23 cellular contexts compared by ENCODE assay signal in genomic region chr12:109883429-109883828, GRCh38. TPM values are rescaled to one million over a fixed set of nuclear protein-coding genes. Genes with fewer than 3 reads are reported as not detected.
A peak's percentile ranks its signal among the peaks of the same experiment; 100 is the strongest.
DNase-seq lines count a peak whose midpoint lies in the region; ATAC-seq and TF ChIP-seq lines count a peak whose summit lies in the region.
"Had no signal": no experiment of that assay in that cellular context is flagged by ENCODE, and none has a peak within 500 bp of the region (broad histone marks: within the 10 kb centered on the region; RNA-seq: fewer than 3 reads in every experiment).

No MANE protein-coding gene starts in this region.

- H3K9me3 Mint-ChIP-seq in stimulated activated naive B cell treated with anti-CD40 and anti-IgM and Interleukin-4, amounts not matched to agents 10 μg/mL and 1 μg/mL and 100 μg/mL, for 72 hours: no peaks in the 10 kb centered on the region

- CTCF ChIA-PET in SK-N-SH (lab: Yijun Ruan, JAX) (no interaction called here), RWPE1 (lab: Yijun Ruan, JAX) (interaction anchor here (0.6 to 1.2 kb wide), 2 partner anchors 30 to 45 kb away, joined by 3 to 5 read pairs; no protein-coding TSS in a partner anchor)

- no peaks in the 10 kb centered on the region for H3K9me2 ChIP-seq in SK-N-SH

- H3K4me1 ChIP-seq in SK-N-SH (ENCODE audit: control insufficient read depth in 1 of 2, insufficient read depth in 2 of 2, low read depth in 1 of 2, low read length in 1 of 2) (peaks cover 7 to 13% of the 10 kb centered on the region in 2 experiments; a peak in 2 of 4 replicates), esophagus (ENCODE audit: control insufficient read depth in 2 of 2, insufficient read depth in 2 of 2, low read length in 1 of 2) (peaks cover 0 to 5% of the 10 kb centered on the region in 2 donors), colonic mucosa (no peaks in the 10 kb centered on the region), heart left ventricle (peaks cover 0 to 33% (median 12%) of the 10 kb centered on the region in 12 donors)

- no peak overlapping the region for H3K4me3 ChIP-seq in SK-N-SH (ENCODE audit: low read depth in 2 of 2, low read length in 1 of 2)
- H3K4me3 ChIP-seq in esophagus (ENCODE audit: low read depth in 1 of 2, low read length in 2 of 2): no peak overlapping the region
- no peak overlapping the region for H3K4me3 ChIP-seq in colonic mucosa
- no peak overlapping the region for H3K4me3 ChIP-seq in heart left ventricle
- H3K4me3 ChIP-seq: GM23248, HAP-1 had no signal

- DNase-seq in SK-N-SH (peak; percentile 4), RWPE1 (ENCODE audit: low spot score) (peak; percentile 28), colonic mucosa (no peak), heart left ventricle (no peak)
- no peak for DNase-seq in stimulated activated naive B cell treated with anti-CD40 and anti-IgM and Interleukin-4, amounts not matched to agents 10 μg/mL and 1 μg/mL and 100 μg/mL, for 72 hours
- DNase-seq: COR-L47; DMS 273 treated with DMSO at 0.1 percent for 48 hours; DND-41; GM23248; Kasumi-1; NCI-H1092 treated with DMSO at 0.1 percent for 48 hours; NCI-H2081 treated with DMSO at 0.1 percent for 48 hours; NCI-H510A; NCI-H748 treated with DMSO at 0.1 percent for 48 hours; NK-92 treated with Interleukin-12 subunit alpha and Interleukin-12 subunit beta, amount 100 ng/mL, for 24 hours; RPMI8226; SIG-M5 had no signal

- TF ChIP-seq CTCF in SK-N-SH (IDR thresholded peaks at IDR 0.05): no peak
- TF ChIP-seq CTCF in RWPE1 (conservative IDR thresholded peaks at IDR 0.05; ENCODE audit: low read depth): no peak
- no peak for TF ChIP-seq CTCF in colonic mucosa (IDR thresholded peaks at IDR 0.05)
- TF ChIP-seq CTCF in heart left ventricle (IDR thresholded peaks at IDR 0.05): no peak

- H4K20me1 ChIP-seq in SK-N-SH (ENCODE audit: insufficient read depth): no peaks in the 10 kb centered on the region

- no peak for TF ChIP-seq POLR2A in heart left ventricle (IDR thresholded peaks at IDR 0.05)

- H3K9ac ChIP-seq in SK-N-SH (no peak overlapping the region), colonic mucosa (ENCODE audit: low read depth in 2 of 2, low read length in 2 of 2) (no peak overlapping the region)
- H3K9ac ChIP-seq: GM23248 had no signal

- 60% methylated on average over 4 of the region's 4 CpGs for WGBS in SK-N-SH (ENCODE audit: low lambda C conversion rate)
- WGBS in esophagus, 2 donors: 57% methylated on average over 4 of the region's 4 CpGs
- 58 to 71% (median 68%) methylated on average over 4 of the region's 4 CpGs for WGBS in heart left ventricle, 4 donors

- ATAC-seq in SK-N-SH treated with all-trans-retinoic acid at 6 μM for 48 hours: no peak
- no peak for ATAC-seq in stimulated activated naive B cell treated with anti-CD40 and anti-IgM and Interleukin-4, amounts not matched to agents 10 μg/mL and 1 μg/mL and 100 μg/mL, for 72 hours (replicated peaks)
- ATAC-seq in heart left ventricle: no peak
- ATAC-seq in GM21825 (IDR thresholded peaks at IDR 0.05; ENCODE audit: unreplicated experiment): no peak

- no peak overlapping the region for H3K27ac ChIP-seq in SK-N-SH (ENCODE audit: low read depth in 2 of 2, low read length in 1 of 2)
- no peak overlapping the region for H3K27ac ChIP-seq in RWPE1
- peak overlapping the region; percentile 72 to 94 for H3K27ac ChIP-seq in esophagus (ENCODE audit: low read depth in 2 of 2, low read length in 1 of 2)
- no peak overlapping the region for H3K27ac ChIP-seq in colonic mucosa
- no peak overlapping the region for H3K27ac ChIP-seq in heart left ventricle
- H3K27ac ChIP-seq: 22Rv1, GM23248 had no signal

- peak overlapping the region; percentile 44 for H3K27ac Mint-ChIP-seq in stimulated activated naive B cell treated with anti-CD40 and anti-IgM and Interleukin-4, amounts not matched to agents 10 μg/mL and 1 μg/mL and 100 μg/mL, for 72 hours

- H3K27me3 Mint-ChIP-seq in stimulated activated naive B cell treated with anti-CD40 and anti-IgM and Interleukin-4, amounts not matched to agents 10 μg/mL and 1 μg/mL and 100 μg/mL, for 72 hours: no peaks in the 10 kb centered on the region

- H3K36me3 Mint-ChIP-seq in stimulated activated naive B cell treated with anti-CD40 and anti-IgM and Interleukin-4, amounts not matched to agents 10 μg/mL and 1 μg/mL and 100 μg/mL, for 72 hours: no peaks in the 10 kb centered on the region

- intact Hi-C loops in colonic mucosa (cut with DNase I): loop anchor here (5.0 kb wide), 1 partner anchor 76 kb away; no protein-coding TSS in a partner anchor
- intact Hi-C loops in heart left ventricle (cut with DNase I): loop anchor here in 2 of 10 donors (5.0 to 10.0 kb wide), 2 partner anchors 456 to 839 kb away; no protein-coding TSS in a partner anchor

- no peak for TF ChIP-seq EP300 in SK-N-SH (IDR thresholded peaks at IDR 0.05; ENCODE audit: borderline replicate concordance in 1 of 2, low read depth in 1 of 2, low read length in 1 of 2)

- H3F3A ChIP-seq in SK-N-SH (replicated peaks; ENCODE audit: insufficient read depth): peaks cover 2% of the 10 kb centered on the region

- POLR2A ChIA-PET in SK-N-SH (lab: Yijun Ruan, JAX): no interaction called here
- POLR2A ChIA-PET in RWPE1 (lab: Yijun Ruan, JAX; ENCODE audit: low non-redundant PET): no interaction called here

- no peaks in the 10 kb centered on the region for H3K36me3 ChIP-seq in SK-N-SH (replicated peaks in 1 of 2; ENCODE audit: control insufficient read depth in 1 of 2, insufficient read depth in 2 of 2, low read length in 1 of 2)
- H3K36me3 ChIP-seq in esophagus (ENCODE audit: control insufficient read depth in 2 of 2, insufficient read depth in 2 of 2, low read length in 1 of 2): no peaks in the 10 kb centered on the region
- H3K36me3 ChIP-seq in colonic mucosa: no peaks in the 10 kb centered on the region
- no peaks in the 10 kb centered on the region for H3K36me3 ChIP-seq in heart left ventricle
- H3K36me3 ChIP-seq: HAP-1 had no signal

- peaks cover 14% of the 10 kb centered on the region for H3K79me2 ChIP-seq in SK-N-SH (ENCODE audit: insufficient read depth)

- peaks cover 37 to 41% of the 10 kb centered on the region in 2 donors for H3K4me1 Mint-ChIP-seq in stimulated activated naive B cell treated with anti-CD40 and anti-IgM and Interleukin-4, amounts not matched to agents 10 μg/mL and 1 μg/mL and 100 μg/mL, for 72 hours

- no peak overlapping the region for H2AFZ ChIP-seq in SK-N-SH (ENCODE audit: low read depth)
- H2AFZ ChIP-seq: GM23248 had no signal

- H3K27me3 ChIP-seq in SK-N-SH (ENCODE audit: insufficient read depth) (no peaks in the 10 kb centered on the region), esophagus (ENCODE audit: control insufficient read depth in 1 of 2, insufficient read depth in 2 of 2, low read length in 2 of 2) (no peaks in the 10 kb centered on the region), colonic mucosa (no peaks in the 10 kb centered on the region), heart left ventricle (no peaks in the 10 kb centered on the region)

- H3K9me3 ChIP-seq in SK-N-SH (no peaks in the 10 kb centered on the region), esophagus (ENCODE audit: control insufficient read depth in 2 of 2, insufficient read depth in 1 of 2, low read depth in 1 of 2, low read length in 1 of 2) (no peaks in the 10 kb centered on the region), colonic mucosa (no peaks in the 10 kb centered on the region), heart left ventricle (no peaks in the 10 kb centered on the region)
- H3K9me3 ChIP-seq: HAP-1 had no signal

- no peak overlapping the region for H3K4me3 Mint-ChIP-seq in stimulated activated naive B cell treated with anti-CD40 and anti-IgM and Interleukin-4, amounts not matched to agents 10 μg/mL and 1 μg/mL and 100 μg/mL, for 72 hours

- H3K4me2 ChIP-seq in SK-N-SH: no peak overlapping the region

- TF ChIP-seq RAD21 in SK-N-SH (IDR thresholded peaks at IDR 0.05; ENCODE audit: low read length): no peak

TF ChIP-seq in SK-N-SH, 30 proteins besides CTCF, POLR2A, EP300 and RAD21 (continues in another document):
- TF ChIP-seq GATA2 (CRISPR knock-in tag; IDR thresholded peaks at IDR 0.05) (no peak), JUND (IDR thresholded peaks at IDR 0.05) (no peak)

TF ChIP-seq in SK-N-SH treated with all-trans-retinoic acid at 6 μM for 48 hours, 23 proteins besides CTCF, POLR2A, EP300 and RAD21 (continues in another document):
- TF ChIP-seq ZNF8 (CRISPR knock-in tag; IDR thresholded peaks at IDR 0.05): no peak
- TF ChIP-seq, protein P1, sequence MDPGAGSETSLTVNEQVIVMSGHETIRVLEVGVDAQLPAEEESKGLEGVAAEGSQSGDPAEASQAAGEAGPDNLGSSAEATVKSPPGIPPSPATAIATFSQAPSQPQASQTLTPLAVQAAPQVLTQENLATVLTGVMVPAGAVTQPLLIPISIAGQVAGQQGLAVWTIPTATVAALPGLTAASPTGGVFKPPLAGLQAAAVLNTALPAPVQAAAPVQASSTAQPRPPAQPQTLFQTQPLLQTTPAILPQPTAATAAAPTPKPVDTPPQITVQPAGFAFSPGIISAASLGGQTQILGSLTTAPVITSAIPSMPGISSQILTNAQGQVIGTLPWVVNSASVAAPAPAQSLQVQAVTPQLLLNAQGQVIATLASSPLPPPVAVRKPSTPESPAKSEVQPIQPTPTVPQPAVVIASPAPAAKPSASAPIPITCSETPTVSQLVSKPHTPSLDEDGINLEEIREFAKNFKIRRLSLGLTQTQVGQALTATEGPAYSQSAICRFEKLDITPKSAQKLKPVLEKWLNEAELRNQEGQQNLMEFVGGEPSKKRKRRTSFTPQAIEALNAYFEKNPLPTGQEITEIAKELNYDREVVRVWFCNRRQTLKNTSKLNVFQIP (CRISPR knock-in tag; IDR thresholded peaks at IDR 0.05; ENCODE audit: borderline replicate concordance, low read depth): no peak
- no peak for TF ChIP-seq ZC3H10 (CRISPR knock-in tag; IDR thresholded peaks at IDR 0.05)
- TF ChIP-seq ZFP30 (CRISPR knock-in tag; IDR thresholded peaks at IDR 0.05): no peak

RNA-seq across cellular contexts. Expression of gene GLTP, which starts 3.1 kb away (rescaled TPM):
- polyA plus RNA-seq in SK-N-SH (2012; rRNA removed) (16.9 and 23.0 TPM in 2 replicates), esophagus (100 to 1,000 TPM; 270 to 383 TPM), heart left ventricle (10 to 100 TPM; 16.9 to 28.1 TPM)
- polyA plus RNA-seq in SK-N-SH (2012; cell fraction: cytosol; rRNA removed): 20.3 and 20.5 TPM in 2 replicates
- 6.1 and 10.8 TPM in 2 replicates for polyA plus RNA-seq in SK-N-SH (2012; cell fraction: nucleus; rRNA removed)
- total RNA-seq in colonic mucosa (10 to 100 TPM; 72.0 to 76.3 TPM), heart left ventricle (10 to 100 TPM; 18.0 to 68.6 (median 25.1) TPM)

RNA-seq across cellular contexts. Expression of gene TCHP, which starts 16.6 kb away (rescaled TPM):
- polyA plus RNA-seq in SK-N-SH (2012; rRNA removed) (19.0 and 37.3 TPM in 2 replicates), esophagus (10 to 100 TPM; 14.1 to 17.4 TPM), heart left ventricle (10 to 100 TPM; 10.1 to 10.6 TPM)
- 27.3 and 33.6 TPM in 2 replicates for polyA plus RNA-seq in SK-N-SH (2012; cell fraction: cytosol; rRNA removed)
- polyA plus RNA-seq in SK-N-SH (2012; cell fraction: nucleus; rRNA removed): 58.3 and 84.4 TPM in 2 replicates
- total RNA-seq in colonic mucosa (10 to 100 TPM; 11.4 to 27.0 TPM), heart left ventricle (10 to 100 TPM in 4 of 9 donors, 1 to 10 TPM in 5; 7.4 to 11.7 (median 8.9) TPM)

RNA-seq across cellular contexts. Expression of gene TRPV4, which starts 50.2 kb away (rescaled TPM):
- polyA plus RNA-seq in SK-N-SH (2012; rRNA removed) (5.2 and 5.4 TPM in 2 replicates), esophagus (10 to 100 TPM in 1 of 2 donors, 1 to 10 TPM in 1; 6.7 to 10.7 TPM), heart left ventricle (under 1 TPM; 0.19 TPM)
- polyA plus RNA-seq in SK-N-SH (2012; cell fraction: cytosol; rRNA removed): 2.1 and 3.2 TPM in 2 replicates
- polyA plus RNA-seq in SK-N-SH (2012; cell fraction: nucleus; rRNA removed): 7.3 and 8.9 TPM in 2 replicates
- total RNA-seq in colonic mucosa (under 1 TPM; 0.10 to 0.32 TPM), heart left ventricle (1 to 10 TPM in 2 of 9 donors, under 1 TPM in 6, not detected in 1; 0.17 to 3.9 (median 0.32) TPM)
- total RNA-seq: G401 had no signal

Comparison
In these comparisons a context has a peak if more than half of its experiments do, and no peak if none do; other contexts are left out.
1. DNase-seq: peak in SK-N-SH (single experiment) and RWPE1 (single experiment); none in stimulated activated naive B cell treated with anti-CD40 and anti-IgM and Interleukin-4, amounts not matched to agents 10 μg/mL and 1 μg/mL and 100 μg/mL, for 72 hours (single experiment), colonic mucosa (single experiment) and heart left ventricle (0 of 5).
2. H3K27ac ChIP-seq: peak in esophagus (2 of 2); none in SK-N-SH (0 of 2), RWPE1 (single experiment), colonic mucosa (single experiment) and heart left ventricle (0 of 12).
3. RNA of gene GLTP, which starts 3.1 kb away (polyA plus RNA-seq): 270 to 383 TPM in esophagus; 16.9 to 28.1 TPM in heart left ventricle and 6.1 to 23.0 TPM in SK-N-SH; every median in the first group is over 4 times any median in the second.